Comparison of ENCODE assay signal across 8 cellular contexts in the genomic region with DNA sequence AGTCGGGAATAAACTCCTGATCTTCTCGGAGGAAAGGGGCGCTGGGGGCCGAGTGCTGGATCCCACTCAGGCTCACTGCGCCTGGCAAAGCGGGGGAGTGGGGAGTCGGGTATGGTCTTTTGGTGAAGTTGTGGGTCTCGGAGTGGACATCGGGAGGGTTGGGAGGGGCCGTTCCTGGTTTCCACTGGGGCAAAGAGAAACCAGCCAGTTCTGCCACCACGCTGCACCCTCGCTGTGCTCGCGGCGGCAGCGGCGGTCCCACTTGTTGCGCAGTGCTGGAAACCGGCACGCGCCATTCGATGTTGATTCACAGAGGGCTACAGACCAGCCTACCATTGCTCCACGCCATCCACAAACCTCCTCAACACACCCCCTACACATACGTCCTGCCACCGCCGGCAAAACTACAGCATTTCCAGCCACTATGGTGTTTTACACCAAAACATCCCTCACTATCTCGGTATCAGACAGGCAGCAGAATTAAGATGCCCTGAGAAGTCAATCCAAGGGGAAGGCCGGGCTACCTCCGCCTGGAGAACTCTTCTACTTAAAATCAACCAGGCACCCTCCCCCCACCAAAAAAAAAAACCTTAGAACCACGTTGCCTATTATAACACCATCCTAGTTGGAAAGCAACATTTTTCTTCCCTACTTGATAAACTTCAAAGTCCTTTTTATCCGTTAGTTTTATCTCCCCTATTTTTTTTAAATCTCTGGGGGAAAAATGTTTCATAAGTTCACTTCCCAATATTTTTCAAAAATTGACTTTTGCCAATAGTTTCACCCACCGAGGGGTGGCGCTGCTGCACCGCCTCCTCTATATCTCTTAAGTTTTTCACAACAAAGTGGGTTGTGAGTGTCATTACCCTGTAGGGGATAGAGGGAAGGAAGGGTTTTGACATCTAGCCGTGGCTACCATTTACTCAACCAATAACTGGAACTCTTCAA. TPM values are rescaled to one million over a fixed set of nuclear protein-coding genes. Genes with fewer than 3 reads are reported as not detected.
DNase-seq lines count a peak whose midpoint lies in the region; ATAC-seq, FAIRE-seq and TF ChIP-seq lines count a peak whose summit lies in the region.

No MANE protein-coding gene starts in this region.

- H3K27me3 ChIP-seq in HUES64 (ENCODE audit: insufficient read depth, low read length) = peaks cover 35% of the 10 kb centered on the region

- 1% methylated on average over 35 of the region's 35 CpGs for WGBS in HUES64

- H3K27me3 Mint-ChIP-seq in nephron progenitor cell (ENCODE audit: low read depth, poor library complexity) = peaks cover 15% of the 10 kb centered on the region

- H3K4me3 ChIP-seq in HUES64 (ENCODE audit: low read length) = peak overlapping the region; percentile 61
- peak overlapping the region; percentile 94 for H3K4me3 ChIP-seq in fibroblast of pulmonary artery (replicated peaks; ENCODE audit: low read depth, low read length)

- H3K4me3 Mint-ChIP-seq in nephron progenitor cell = peak overlapping the region; percentile 99

- H3K27ac ChIP-seq in HUES64 (ENCODE audit: low read depth, low read length) (no peak overlapping the region), temporal lobe (ENCODE audit: low read depth, low read length) (peak overlapping the region; percentile 76)

- H3K9ac ChIP-seq in HUES64 (ENCODE audit: low read depth, low read length) = peak overlapping the region; percentile 13; the same call in 1 of the 2 replicates

- DNase-seq in CD1c-positive myeloid dendritic cell (ENCODE audit: extremely low spot score) (peak; percentile 93), RCC 7860 (ENCODE audit: low spot score) (peak; percentile 60), fibroblast of pulmonary artery (ENCODE audit: low read depth) (peak; percentile 90), nephron progenitor cell (peak; percentile 74)
- DNase-seq in activated effector memory CD4-positive, alpha-beta T cell treated with Interleukin-2 at 50 U/mL for 16 hours = peak; percentile 64

- H3K4me1 ChIP-seq in HUES64 (ENCODE audit: insufficient read depth, low read length) = peaks cover 16% of the 10 kb centered on the region; the same call in 1 of the 2 replicates

- H3K36me3 ChIP-seq in HUES64 (ENCODE audit: insufficient read depth, low read length) = no peaks in the 10 kb centered on the region

- H3K27ac Mint-ChIP-seq in nephron progenitor cell = peak overlapping the region; percentile 49

- H3K9me3 ChIP-seq in HUES64 (ENCODE audit: insufficient read depth, low read depth, low read length) = no peaks in the 10 kb centered on the region

- ATAC-seq in HG03139 (IDR thresholded peaks at IDR 0.05; ENCODE audit: unreplicated experiment) = no peak

- no peaks in the 10 kb centered on the region for H3K9me3 Mint-ChIP-seq in nephron progenitor cell

- H3K4me1 Mint-ChIP-seq in nephron progenitor cell = peaks cover 74% of the 10 kb centered on the region

- H3K36me3 Mint-ChIP-seq in nephron progenitor cell (ENCODE audit: low read depth) = no peaks in the 10 kb centered on the region

- FAIRE-seq in RCC 7860 (lab: Jason Lieb, UNC) = peak; percentile 72

- TF ChIP-seq CTCF in fibroblast of pulmonary artery (IDR thresholded peaks at IDR 0.05; ENCODE audit: low read length, missing control alignments) = peak; percentile 83
- peak; percentile 91 for TF ChIP-seq CTCF in nephron progenitor cell (IDR thresholded peaks at IDR 0.05)

RNA-seq across cellular contexts. Expression of a gene that starts 3.6 kb away (rescaled TPM):
- polyA plus RNA-seq in HUES64 (2013, experiment 1 of 2) = 2.3 TPM
- 3.0 TPM for polyA plus RNA-seq in HUES64 (2013, experiment 2 of 2)
- 14.0 TPM for total RNA-seq in temporal lobe

RNA-seq across cellular contexts. Expression of a gene that starts 39.3 kb away (rescaled TPM):
- polyA plus RNA-seq in HUES64 (2013, experiment 1 of 2) = not detected
- not detected for polyA plus RNA-seq in HUES64 (2013, experiment 2 of 2)
- total RNA-seq in temporal lobe = not detected
